1 cellular context compared by ENCODE assay signal in genomic region chr2:201071305-201072200, GRCh38.
TF ChIP-seq lines count a peak whose summit lies in the region.

TSS of gene HYCC2 (minus strand) at chr2:201071671. CDS start at chr2:201024009, 47,662 bp downstream.
TSS of gene NDUFB3 (plus strand) at chr2:201072001. CDS start at chr2:201078883, 6,882 bp downstream.

TF ChIP-seq in HepG2, 621 proteins besides CTCF, POLR2A, EP300 and RAD21 (continued from another document and continues in another):
- TF ChIP-seq GMEB1 (CRISPR knock-in tag; IDR thresholded peaks at IDR 0.05; ENCODE audit: borderline replicate concordance) = peak; percentile 87
- no peak for TF ChIP-seq ZNF816 (CRISPR knock-in tag; IDR thresholded peaks at IDR 0.05; ENCODE audit: borderline replicate concordance)
- no peak for TF ChIP-seq IKZF4 (CRISPR knock-in tag; IDR thresholded peaks at IDR 0.05; ENCODE audit: borderline replicate concordance, low read depth, not compliant biosample characterization)
- peak; percentile 92; the same call in 1 of the 2 replicates for TF ChIP-seq THAP9 (CRISPR knock-in tag; IDR thresholded peaks at IDR 0.05; ENCODE audit: borderline replicate concordance)
- peak; percentile 78 for TF ChIP-seq RCOR2 (CRISPR knock-in tag; IDR thresholded peaks at IDR 0.05)
- TF ChIP-seq HOMEZ (CRISPR knock-in tag; IDR thresholded peaks at IDR 0.05; ENCODE audit: low read depth) = peak; percentile 90
- TF ChIP-seq ZZZ3 (CRISPR knock-in tag; IDR thresholded peaks at IDR 0.05; ENCODE audit: borderline replicate concordance) = peak; percentile 95; the same call in 1 of the 2 replicates
- TF ChIP-seq MXI1 (IDR thresholded peaks at IDR 0.05; ENCODE audit: borderline replicate concordance, low read depth, low read length) = peak; percentile 92; the same call in 2 of the 3 replicates
- TF ChIP-seq ZBTB20 (CRISPR knock-in tag; IDR thresholded peaks at IDR 0.05; ENCODE audit: borderline replicate concordance, low read depth) = peak; percentile 64; the same call in 1 of the 2 replicates
- no peak for TF ChIP-seq ZNF773 (CRISPR knock-in tag; IDR thresholded peaks at IDR 0.05; ENCODE audit: borderline replicate concordance)
- peak; percentile 71; the same call in 1 of the 2 replicates for TF ChIP-seq ZNF503 (CRISPR knock-in tag; IDR thresholded peaks at IDR 0.05)
- TF ChIP-seq ZNF280D (CRISPR knock-in tag; IDR thresholded peaks at IDR 0.05) = peak; percentile 77; the same call in 1 of the 2 replicates
- no peak for TF ChIP-seq ZNF530 (CRISPR knock-in tag; IDR thresholded peaks at IDR 0.05; ENCODE audit: low read depth)
- TF ChIP-seq ARNTL (CRISPR knock-in tag; IDR thresholded peaks at IDR 0.05) = peak; percentile 45
- no peak for TF ChIP-seq ZNF382 (CRISPR knock-in tag; IDR thresholded peaks at IDR 0.05; ENCODE audit: borderline replicate concordance)
- peak; percentile 98 for TF ChIP-seq SAP130 (CRISPR knock-in tag; IDR thresholded peaks at IDR 0.05; ENCODE audit: low read depth)
- TF ChIP-seq ZNF891 (CRISPR knock-in tag; IDR thresholded peaks at IDR 0.05) = peak; percentile 84; the same call in 1 of the 2 replicates
- TF ChIP-seq CBX5 (CRISPR knock-in tag; IDR thresholded peaks at IDR 0.05; ENCODE audit: borderline replicate concordance) = peak; percentile 94; the same call in 1 of the 2 replicates
- TF ChIP-seq ZNF362 (CRISPR knock-in tag; IDR thresholded peaks at IDR 0.05; ENCODE audit: borderline replicate concordance) = peak; percentile 68
- TF ChIP-seq ZNF180 (CRISPR knock-in tag; IDR thresholded peaks at IDR 0.05; ENCODE audit: borderline replicate concordance, low read depth) = no peak
- TF ChIP-seq KDM3A (CRISPR knock-in tag; IDR thresholded peaks at IDR 0.05; ENCODE audit: low read depth) = peak; percentile 67; the same call in 1 of the 2 replicates
- TF ChIP-seq RARA (CRISPR knock-in tag; IDR thresholded peaks at IDR 0.05) = peak; percentile 60
- no peak; the same call in 1 of the 2 replicates for TF ChIP-seq AKAP8 (CRISPR knock-in tag; IDR thresholded peaks at IDR 0.05)
- TF ChIP-seq ZNF12 (CRISPR knock-in tag; IDR thresholded peaks at IDR 0.05) = no peak; the same call in 1 of the 2 replicates
- no peak for TF ChIP-seq ZNF629 (CRISPR knock-in tag; conservative IDR thresholded peaks at IDR 0.05)
- peak; percentile 97 for TF ChIP-seq ERF (CRISPR knock-in tag; IDR thresholded peaks at IDR 0.05)
- peak; percentile 58; the same call in 1 of the 2 replicates for TF ChIP-seq LCORL (IDR thresholded peaks at IDR 0.05)
- peak; percentile 51; the same call in 1 of the 2 replicates for TF ChIP-seq LCORL (CRISPR knock-in tag; IDR thresholded peaks at IDR 0.05)
- TF ChIP-seq TFAP4 (IDR thresholded peaks at IDR 0.05; ENCODE audit: borderline replicate concordance, low read depth) = peak; percentile 53
- peak; percentile 43 for TF ChIP-seq CBX1 (IDR thresholded peaks at IDR 0.05; ENCODE audit: low read depth)
- peak; percentile 80 for TF ChIP-seq CREB1 (IDR thresholded peaks at IDR 0.05)
- TF ChIP-seq CREB1 (CRISPR knock-in tag; IDR thresholded peaks at IDR 0.05) = peak; percentile 95
- TF ChIP-seq PAX8 (CRISPR knock-in tag; IDR thresholded peaks at IDR 0.05; ENCODE audit: borderline replicate concordance) = peak; percentile 77; the same call in 1 of the 2 replicates
- TF ChIP-seq BRD4 (CRISPR knock-in tag; IDR thresholded peaks at IDR 0.05) = peak; percentile 57; the same call in 1 of the 2 replicates
- TF ChIP-seq THRA (CRISPR knock-in tag; IDR thresholded peaks at IDR 0.05; ENCODE audit: borderline replicate concordance) = peak; percentile 86
- TF ChIP-seq FOXK1 (CRISPR knock-in tag; IDR thresholded peaks at IDR 0.05; ENCODE audit: borderline replicate concordance, low read depth) = peak; percentile 98
- TF ChIP-seq HOXA5 (CRISPR knock-in tag; IDR thresholded peaks at IDR 0.05) = peak; percentile 27; the same call in 1 of the 2 replicates
- peak; percentile 94 for TF ChIP-seq PHF21A (CRISPR knock-in tag; IDR thresholded peaks at IDR 0.05)
- TF ChIP-seq NR2F1 (CRISPR knock-in tag; IDR thresholded peaks at IDR 0.05) = peak; percentile 67 to 68
- peak; percentile 35; the same call in 1 of the 2 replicates for TF ChIP-seq ZMYM2 (CRISPR knock-in tag; IDR thresholded peaks at IDR 0.05)
- TF ChIP-seq YEATS4 (CRISPR knock-in tag; IDR thresholded peaks at IDR 0.05; ENCODE audit: borderline replicate concordance) = peak; percentile 98
- no peak for TF ChIP-seq MTA3 (CRISPR knock-in tag; IDR thresholded peaks at IDR 0.05)
- TF ChIP-seq ZNF143 (CRISPR knock-in tag; IDR thresholded peaks at IDR 0.05) = peak; percentile 18; the same call in 1 of the 2 replicates
- TF ChIP-seq EHMT2 (IDR thresholded peaks at IDR 0.05; ENCODE audit: borderline replicate concordance, low read depth, low read length) = peak; percentile 84; the same call in 1 of the 2 replicates
- peak; percentile 99 for TF ChIP-seq ZGPAT (CRISPR knock-in tag; IDR thresholded peaks at IDR 0.05)
- TF ChIP-seq SNAPC5 (CRISPR knock-in tag; IDR thresholded peaks at IDR 0.05; ENCODE audit: borderline replicate concordance) = peak; percentile 74; the same call in 1 of the 2 replicates
- no peak for TF ChIP-seq EED (CRISPR knock-in tag; IDR thresholded peaks at IDR 0.05)
- peak; percentile 82 for TF ChIP-seq SP2 (CRISPR knock-in tag; IDR thresholded peaks at IDR 0.05)
- no peak for TF ChIP-seq MAFG (CRISPR knock-in tag; IDR thresholded peaks at IDR 0.05)
- no peak for TF ChIP-seq SETDB1 (CRISPR knock-in tag; IDR thresholded peaks at IDR 0.05; ENCODE audit: borderline replicate concordance)
- no peak for TF ChIP-seq NCOA5 (CRISPR knock-in tag; IDR thresholded peaks at IDR 0.05)
- peak; percentile 74; the same call in 1 of the 2 replicates for TF ChIP-seq JUNB (CRISPR knock-in tag; IDR thresholded peaks at IDR 0.05; ENCODE audit: borderline replicate concordance)
